ENCODE assay signal across 10 cellular contexts in genomic region chr5:53167836-53168235, GRCh38. TPM values are rescaled to one million over a fixed set of nuclear protein-coding genes. Genes with fewer than 3 reads are reported as not detected.
DNase-seq lines count a peak whose midpoint lies in the region; ATAC-seq, FAIRE-seq and TF ChIP-seq lines count a peak whose summit lies in the region.
"Had no signal": no experiment of that assay in that cellular context is flagged by ENCODE, and none has a peak within 500 bp of the region (broad histone marks: within the 10 kb centered on the region; RNA-seq: fewer than 3 reads in every experiment).

No MANE protein-coding gene starts in this region.

- H2AFZ ChIP-seq in GM23248 (peak overlapping the region; percentile 68), keratinocyte (ENCODE audit: control insufficient read depth, low read length) (peak overlapping the region; percentile 2)
- H2AFZ ChIP-seq: neural progenitor cell had no signal

- H3K36me3 ChIP-seq in GM23248 (ENCODE audit: low read depth) (no peaks in the 10 kb centered on the region), keratinocyte (ENCODE audit: control insufficient read depth in 2 of 2, extremely low read depth in 1 of 2, insufficient read depth in 2 of 2, low read length in 2 of 2) (no peaks in the 10 kb centered on the region), gastrocnemius medialis (no peaks in the 10 kb centered on the region)
- H3K36me3 ChIP-seq: neural progenitor cell had no signal

- H3K27me3 ChIP-seq in GM23248 (replicated peaks; ENCODE audit: insufficient read depth) (no peaks in the 10 kb centered on the region), keratinocyte (ENCODE audit: control insufficient read depth, extremely low read depth, insufficient read depth, low read length) (no peaks in the 10 kb centered on the region), gastrocnemius medialis (no peaks in the 10 kb centered on the region)
- H3K27me3 ChIP-seq: neural progenitor cell had no signal

- H3K9me2 ChIP-seq in GM23248 (ENCODE audit: insufficient read depth), result no peaks in the 10 kb centered on the region

- H3K4me1 ChIP-seq in GM23248 (ENCODE audit: insufficient read depth) (peaks cover 19% of the 10 kb centered on the region), keratinocyte (ENCODE audit: control insufficient read depth, extremely low read depth, insufficient read depth, low read length) (peaks cover 10% of the 10 kb centered on the region), gastrocnemius medialis (peaks cover 0 to 33% of the 10 kb centered on the region in 2 donors)
- H3K4me1 ChIP-seq: neural progenitor cell had no signal

- no peaks in the 10 kb centered on the region for H3K9me1 ChIP-seq in keratinocyte (ENCODE audit: control insufficient read depth, extremely low read depth, insufficient read depth, low read length)

- H3K4me2 ChIP-seq in GM23248 (ENCODE audit: unreplicated experiment), result no peak overlapping the region
- no peak overlapping the region for H3K4me2 ChIP-seq in keratinocyte (ENCODE audit: control insufficient read depth, extremely low read depth, insufficient read depth, low read depth, low read length)
- H3K4me2 ChIP-seq: neural progenitor cell had no signal

- no peaks in the 10 kb centered on the region for H3F3A ChIP-seq in GM23248 (ENCODE audit: insufficient read depth)

- H3K4me3 ChIP-seq in GM23248, result no peak overlapping the region
- no peak overlapping the region for H3K4me3 ChIP-seq in cardiac fibroblast (replicated peaks in 1 of 2; ENCODE audit: low read depth in 2 of 2, low read length in 2 of 2)
- no peak overlapping the region for H3K4me3 ChIP-seq in keratinocyte (ENCODE audit: control insufficient read depth in 2 of 3, extremely low read depth in 1 of 3, insufficient read depth in 2 of 3, low read depth in 1 of 3, low read length in 3 of 3)
- no peak overlapping the region for H3K4me3 ChIP-seq in gastrocnemius medialis
- H3K4me3 ChIP-seq: neural progenitor cell had no signal

- TF ChIP-seq CTCF in cardiac fibroblast (IDR thresholded peaks at IDR 0.05; ENCODE audit: low read depth, low read length), result no peak
- no peak for TF ChIP-seq CTCF in keratinocyte (optimal IDR thresholded peaks at IDR 0.05 in 1 of 3, IDR thresholded peaks at IDR 0.05 in 1 of 3, conservative IDR thresholded peaks at IDR 0.05 in 1 of 3; ENCODE audit: extremely low read depth in 1 of 3, insufficient read depth in 2 of 3, low read length in 3 of 3)
- TF ChIP-seq CTCF in gastrocnemius medialis (IDR thresholded peaks at IDR 0.05 in 4 of 5, conservative IDR thresholded peaks at IDR 0.05 in 1 of 5), result no peak
- TF ChIP-seq CTCF in RWPE1 (conservative IDR thresholded peaks at IDR 0.05; ENCODE audit: low read depth), result no peak

- WGBS in GM23248 (ENCODE audit: low coverage in 1 of 2, low lambda C conversion rate in 2 of 2, missing lambda C conversion rate in 2 of 2), 2 experiments, result 13 to 22% methylated on average over 1 of the region's 1 CpG

- TF ChIP-seq POLR2A in gastrocnemius medialis (IDR thresholded peaks at IDR 0.05), result no peak

- H3K27ac ChIP-seq in GM23248 (no peak overlapping the region), keratinocyte (ENCODE audit: control insufficient read depth, insufficient read depth, low read length) (no peak overlapping the region), gastrocnemius medialis (peak overlapping the region; percentile 32 to 70 (median 49)), RWPE1 (no peak overlapping the region)
- H3K27ac ChIP-seq: neural progenitor cell had no signal

- H4K20me1 ChIP-seq in GM23248 (ENCODE audit: insufficient read depth) (no peaks in the 10 kb centered on the region), keratinocyte (ENCODE audit: control insufficient read depth, extremely low read depth, insufficient read depth, low read length) (no peaks in the 10 kb centered on the region)

- intact Hi-C loops in gastrocnemius medialis (cut with DNase I; ENCODE audit: low total_unique reads), result no loop called here

- in situ Hi-C loops in GM23248 (cut with MboI) (loop anchor here (25.0 kb wide), 1 partner anchor 269 kb away; no protein-coding TSS in a partner anchor), gastrocnemius medialis (cut with MboI; ENCODE audit: low sequenced_read_pairs in 4 of 4) (loop anchor here (25.0 kb wide), 3 partner anchors 269 to 1069 kb away; no protein-coding TSS in a partner anchor)

- CTCF ChIA-PET in RWPE1 (lab: Yijun Ruan, JAX), result interaction anchor here (1.3 kb wide), 1 partner anchor 310 kb away, joined by 6 read pairs; no protein-coding TSS in a partner anchor

- dilution Hi-C loops in keratinocyte (cut with MboI; ENCODE audit: extremely low pct_ligation_motif_present, low sequenced_read_pairs), result no loop called here

- H3K9me3 ChIP-seq in GM23248 (ENCODE audit: low read depth) (no peaks in the 10 kb centered on the region), keratinocyte (ENCODE audit: control insufficient read depth, low read depth, low read length) (no peaks in the 10 kb centered on the region), gastrocnemius medialis (no peaks in the 10 kb centered on the region)

- POLR2A ChIA-PET in RWPE1 (lab: Yijun Ruan, JAX; ENCODE audit: low non-redundant PET), result no interaction called here

- H3K79me2 ChIP-seq in GM23248 (ENCODE audit: insufficient read depth) (no peaks in the 10 kb centered on the region), keratinocyte (ENCODE audit: control insufficient read depth, insufficient read depth, low read length) (no peaks in the 10 kb centered on the region)

- ATAC-seq in gastrocnemius medialis (peak; percentile 89 to 96), HG03432 (IDR thresholded peaks at IDR 0.05; ENCODE audit: unreplicated experiment) (no peak)
- ATAC-seq: activated CD4-positive, CD25-positive, alpha-beta regulatory T cell treated with anti-CD3 and anti-CD28 coated beads, Interleukin-2, amount 50 U/mL, for 24 hours had no signal

- no peak overlapping the region for H3K9ac ChIP-seq in GM23248
- H3K9ac ChIP-seq in keratinocyte (ENCODE audit: control insufficient read depth, extremely low read depth, insufficient read depth, low read length), result no peak overlapping the region
- H3K9ac ChIP-seq: neural progenitor cell had no signal

- peak; percentile 29 for FAIRE-seq in keratinocyte (lab: Jason Lieb, UNC)

- DNase-seq in GM23248 (peak; percentile 30), cardiac fibroblast (ENCODE audit: low read depth in 2 of 2) (peak; percentile 53 to 79), keratinocyte (ENCODE audit: low read depth, low spot score) (no peak), gastrocnemius medialis (peak; percentile 67 to 82), NCI-H510A treated with DMSO at 0.1 percent for 48 hours (lab: John Stamatoyannopoulos, UW) (no peak), RWPE1 (ENCODE audit: low spot score) (no peak), foreskin melanocyte (no peak)

RNA-seq across cellular contexts. Expression of gene MOCS2, which starts 58.3 kb away (rescaled TPM):
- total RNA-seq in GM23248 (2014; rRNA removed; shearing (Covaris generic)), result 48.1 and 55.9 TPM in 2 replicates
- 80.5 and 83.7 TPM in 2 replicates for polyA plus RNA-seq in GM23248 (2016; fragmentation: Nextera tagmentation; extraction: Ambion mirVana)
- 28.2 to 54.3 TPM (median 50.3 TPM) in 3 replicates for polyA plus RNA-seq in keratinocyte
- polyA plus RNA-seq in keratinocyte (2011; ENCODE audit: low read depth), result 17.3 TPM
- 44.0 and 62.9 TPM in 2 replicates for polyA plus RNA-seq in keratinocyte (2011; cell fraction: cytosol; rRNA removed)
- 18.8 and 26.8 TPM in 2 replicates for polyA plus RNA-seq in keratinocyte (2011; cell fraction: nucleus; rRNA removed)
- 25.5 and 44.7 TPM in 2 replicates for polyA plus RNA-seq in keratinocyte (2012; ENCODE audit: low replicate concordance)
- polyA minus RNA-seq in keratinocyte, result 0.52 to 20.4 TPM (median 17.2 TPM) in 3 replicates
- polyA minus RNA-seq in keratinocyte (2011; cell fraction: cytosol; rRNA and poly(A)+ RNA removed), result 13.2 TPM
- 4.6 and 9.9 TPM in 2 replicates for polyA minus RNA-seq in keratinocyte (2011; cell fraction: nucleus; rRNA and poly(A)+ RNA removed)
- 10 to 100 TPM; 32.0 to 58.6 (median 53.1) TPM for total RNA-seq in gastrocnemius medialis

Comparison
In these comparisons a context has a peak if more than half of its experiments do, and no peak if none do; other contexts are left out.
1. DNase-seq: peak in GM23248 (single experiment), cardiac fibroblast (2 of 2) and gastrocnemius medialis (2 of 2); none in keratinocyte (single experiment), NCI-H510A treated with DMSO at 0.1 percent for 48 hours (single experiment), RWPE1 (single experiment) and foreskin melanocyte (single experiment).
2. H3K27ac ChIP-seq: peak in gastrocnemius medialis (4 of 4); none in GM23248 (single experiment), keratinocyte (single experiment) and RWPE1 (single experiment).